In the genomic region with DNA sequence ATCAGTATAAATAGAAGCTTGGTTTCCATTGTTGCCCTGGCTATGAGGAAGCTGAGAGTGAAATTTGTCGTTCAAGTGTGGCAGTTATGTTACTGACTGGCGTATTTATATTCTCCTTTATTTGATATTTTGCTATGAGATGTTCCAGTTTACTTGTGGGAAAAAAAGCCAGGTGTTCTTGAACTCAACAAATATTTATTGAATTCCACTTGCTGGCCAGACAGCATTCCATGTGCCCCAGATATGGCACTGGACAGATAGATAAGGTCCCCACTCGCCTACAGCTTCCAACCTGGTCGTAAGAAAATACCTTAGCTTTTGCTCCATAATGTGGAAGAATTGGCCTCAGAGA, we compare ENCODE assay signal across 1 cellular context.
TF ChIP-seq lines count a peak whose summit lies in the region.

No MANE protein-coding gene starts in this region.

TF ChIP-seq in GM23338, 12 proteins besides CTCF, POLR2A, EP300 and RAD21:
- TF ChIP-seq EZH2 (IDR thresholded peaks at IDR 0.05; ENCODE audit: low read depth, unreplicated experiment) (no peak), EZH2phosphoT487 (IDR thresholded peaks at IDR 0.05; ENCODE audit: unreplicated experiment) (no peak), CREB1 (CRISPR knock-in tag; IDR thresholded peaks at IDR 0.05; ENCODE audit: low read depth) (no peak), NANOG (IDR thresholded peaks at IDR 0.05; ENCODE audit: borderline replicate concordance) (no peak), JUNB (IDR thresholded peaks at IDR 0.05; ENCODE audit: unreplicated experiment) (no peak), ZNF114 (CRISPR knock-in tag; IDR thresholded peaks at IDR 0.05) (no peak), POLR2AphosphoS5 (IDR thresholded peaks at IDR 0.05; ENCODE audit: low read depth) (no peak), ZNF331 (CRISPR knock-in tag; IDR thresholded peaks at IDR 0.05; ENCODE audit: low read depth) (no peak)
- TF ChIP-seq, protein P1, sequence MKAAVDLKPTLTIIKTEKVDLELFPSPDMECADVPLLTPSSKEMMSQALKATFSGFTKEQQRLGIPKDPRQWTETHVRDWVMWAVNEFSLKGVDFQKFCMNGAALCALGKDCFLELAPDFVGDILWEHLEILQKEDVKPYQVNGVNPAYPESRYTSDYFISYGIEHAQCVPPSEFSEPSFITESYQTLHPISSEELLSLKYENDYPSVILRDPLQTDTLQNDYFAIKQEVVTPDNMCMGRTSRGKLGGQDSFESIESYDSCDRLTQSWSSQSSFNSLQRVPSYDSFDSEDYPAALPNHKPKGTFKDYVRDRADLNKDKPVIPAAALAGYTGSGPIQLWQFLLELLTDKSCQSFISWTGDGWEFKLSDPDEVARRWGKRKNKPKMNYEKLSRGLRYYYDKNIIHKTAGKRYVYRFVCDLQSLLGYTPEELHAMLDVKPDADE (IDR thresholded peaks at IDR 0.05): no peak
- TF ChIP-seq, protein P2, sequence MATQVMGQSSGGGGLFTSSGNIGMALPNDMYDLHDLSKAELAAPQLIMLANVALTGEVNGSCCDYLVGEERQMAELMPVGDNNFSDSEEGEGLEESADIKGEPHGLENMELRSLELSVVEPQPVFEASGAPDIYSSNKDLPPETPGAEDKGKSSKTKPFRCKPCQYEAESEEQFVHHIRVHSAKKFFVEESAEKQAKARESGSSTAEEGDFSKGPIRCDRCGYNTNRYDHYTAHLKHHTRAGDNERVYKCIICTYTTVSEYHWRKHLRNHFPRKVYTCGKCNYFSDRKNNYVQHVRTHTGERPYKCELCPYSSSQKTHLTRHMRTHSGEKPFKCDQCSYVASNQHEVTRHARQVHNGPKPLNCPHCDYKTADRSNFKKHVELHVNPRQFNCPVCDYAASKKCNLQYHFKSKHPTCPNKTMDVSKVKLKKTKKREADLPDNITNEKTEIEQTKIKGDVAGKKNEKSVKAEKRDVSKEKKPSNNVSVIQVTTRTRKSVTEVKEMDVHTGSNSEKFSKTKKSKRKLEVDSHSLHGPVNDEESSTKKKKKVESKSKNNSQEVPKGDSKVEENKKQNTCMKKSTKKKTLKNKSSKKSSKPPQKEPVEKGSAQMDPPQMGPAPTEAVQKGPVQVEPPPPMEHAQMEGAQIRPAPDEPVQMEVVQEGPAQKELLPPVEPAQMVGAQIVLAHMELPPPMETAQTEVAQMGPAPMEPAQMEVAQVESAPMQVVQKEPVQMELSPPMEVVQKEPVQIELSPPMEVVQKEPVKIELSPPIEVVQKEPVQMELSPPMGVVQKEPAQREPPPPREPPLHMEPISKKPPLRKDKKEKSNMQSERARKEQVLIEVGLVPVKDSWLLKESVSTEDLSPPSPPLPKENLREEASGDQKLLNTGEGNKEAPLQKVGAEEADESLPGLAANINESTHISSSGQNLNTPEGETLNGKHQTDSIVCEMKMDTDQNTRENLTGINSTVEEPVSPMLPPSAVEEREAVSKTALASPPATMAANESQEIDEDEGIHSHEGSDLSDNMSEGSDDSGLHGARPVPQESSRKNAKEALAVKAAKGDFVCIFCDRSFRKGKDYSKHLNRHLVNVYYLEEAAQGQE (IDR thresholded peaks at IDR 0.05; ENCODE audit: unreplicated experiment): no peak
- TF ChIP-seq, protein P3, sequence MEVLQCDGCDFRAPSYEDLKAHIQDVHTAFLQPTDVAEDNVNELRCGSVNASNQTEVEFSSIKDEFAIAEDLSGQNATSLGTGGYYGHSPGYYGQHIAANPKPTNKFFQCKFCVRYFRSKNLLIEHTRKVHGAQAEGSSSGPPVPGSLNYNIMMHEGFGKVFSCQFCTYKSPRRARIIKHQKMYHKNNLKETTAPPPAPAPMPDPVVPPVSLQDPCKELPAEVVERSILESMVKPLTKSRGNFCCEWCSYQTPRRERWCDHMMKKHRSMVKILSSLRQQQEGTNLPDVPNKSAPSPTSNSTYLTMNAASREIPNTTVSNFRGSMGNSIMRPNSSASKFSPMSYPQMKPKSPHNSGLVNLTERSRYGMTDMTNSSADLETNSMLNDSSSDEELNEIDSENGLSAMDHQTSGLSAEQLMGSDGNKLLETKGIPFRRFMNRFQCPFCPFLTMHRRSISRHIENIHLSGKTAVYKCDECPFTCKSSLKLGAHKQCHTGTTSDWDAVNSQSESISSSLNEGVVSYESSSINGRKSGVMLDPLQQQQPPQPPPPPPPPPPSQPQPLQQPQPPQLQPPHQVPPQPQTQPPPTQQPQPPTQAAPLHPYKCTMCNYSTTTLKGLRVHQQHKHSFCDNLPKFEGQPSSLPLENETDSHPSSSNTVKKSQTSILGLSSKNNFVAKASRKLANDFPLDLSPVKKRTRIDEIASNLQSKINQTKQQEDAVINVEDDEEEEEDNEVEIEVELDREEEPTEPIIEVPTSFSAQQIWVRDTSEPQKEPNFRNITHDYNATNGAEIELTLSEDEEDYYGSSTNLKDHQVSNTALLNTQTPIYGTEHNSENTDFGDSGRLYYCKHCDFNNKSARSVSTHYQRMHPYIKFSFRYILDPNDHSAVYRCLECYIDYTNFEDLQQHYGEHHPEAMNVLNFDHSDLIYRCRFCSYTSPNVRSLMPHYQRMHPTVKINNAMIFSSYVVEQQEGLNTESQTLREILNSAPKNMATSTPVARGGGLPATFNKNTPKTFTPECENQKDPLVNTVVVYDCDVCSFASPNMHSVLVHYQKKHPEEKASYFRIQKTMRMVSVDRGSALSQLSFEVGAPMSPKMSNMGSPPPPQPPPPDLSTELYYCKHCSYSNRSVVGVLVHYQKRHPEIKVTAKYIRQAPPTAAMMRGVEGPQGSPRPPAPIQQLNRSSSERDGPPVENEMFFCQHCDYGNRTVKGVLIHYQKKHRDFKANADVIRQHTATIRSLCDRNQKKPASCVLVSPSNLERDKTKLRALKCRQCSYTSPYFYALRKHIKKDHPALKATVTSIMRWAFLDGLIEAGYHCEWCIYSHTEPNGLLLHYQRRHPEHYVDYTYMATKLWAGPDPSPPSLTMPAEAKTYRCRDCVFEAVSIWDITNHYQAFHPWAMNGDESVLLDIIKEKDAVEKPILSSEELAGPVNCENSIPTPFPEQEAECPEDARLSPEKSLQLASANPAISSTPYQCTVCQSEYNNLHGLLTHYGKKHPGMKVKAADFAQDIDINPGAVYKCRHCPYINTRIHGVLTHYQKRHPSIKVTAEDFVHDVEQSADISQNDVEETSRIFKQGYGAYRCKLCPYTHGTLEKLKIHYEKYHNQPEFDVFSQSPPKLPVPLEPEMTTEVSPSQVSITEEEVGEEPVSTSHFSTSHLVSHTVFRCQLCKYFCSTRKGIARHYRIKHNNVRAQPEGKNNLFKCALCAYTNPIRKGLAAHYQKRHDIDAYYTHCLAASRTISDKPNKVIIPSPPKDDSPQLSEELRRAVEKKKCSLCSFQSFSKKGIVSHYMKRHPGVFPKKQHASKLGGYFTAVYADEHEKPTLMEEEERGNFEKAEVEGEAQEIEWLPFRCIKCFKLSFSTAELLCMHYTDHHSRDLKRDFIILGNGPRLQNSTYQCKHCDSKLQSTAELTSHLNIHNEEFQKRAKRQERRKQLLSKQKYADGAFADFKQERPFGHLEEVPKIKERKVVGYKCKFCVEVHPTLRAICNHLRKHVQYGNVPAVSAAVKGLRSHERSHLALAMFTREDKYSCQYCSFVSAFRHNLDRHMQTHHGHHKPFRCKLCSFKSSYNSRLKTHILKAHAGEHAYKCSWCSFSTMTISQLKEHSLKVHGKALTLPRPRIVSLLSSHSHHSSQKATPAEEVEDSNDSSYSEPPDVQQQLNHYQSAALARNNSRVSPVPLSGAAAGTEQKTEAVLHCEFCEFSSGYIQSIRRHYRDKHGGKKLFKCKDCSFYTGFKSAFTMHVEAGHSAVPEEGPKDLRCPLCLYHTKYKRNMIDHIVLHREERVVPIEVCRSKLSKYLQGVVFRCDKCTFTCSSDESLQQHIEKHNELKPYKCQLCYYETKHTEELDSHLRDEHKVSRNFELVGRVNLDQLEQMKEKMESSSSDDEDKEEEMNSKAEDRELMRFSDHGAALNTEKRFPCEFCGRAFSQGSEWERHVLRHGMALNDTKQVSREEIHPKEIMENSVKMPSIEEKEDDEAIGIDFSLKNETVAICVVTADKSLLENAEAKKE (CRISPR knock-in tag; IDR thresholded peaks at IDR 0.05): no peak
